In the genomic region with DNA sequence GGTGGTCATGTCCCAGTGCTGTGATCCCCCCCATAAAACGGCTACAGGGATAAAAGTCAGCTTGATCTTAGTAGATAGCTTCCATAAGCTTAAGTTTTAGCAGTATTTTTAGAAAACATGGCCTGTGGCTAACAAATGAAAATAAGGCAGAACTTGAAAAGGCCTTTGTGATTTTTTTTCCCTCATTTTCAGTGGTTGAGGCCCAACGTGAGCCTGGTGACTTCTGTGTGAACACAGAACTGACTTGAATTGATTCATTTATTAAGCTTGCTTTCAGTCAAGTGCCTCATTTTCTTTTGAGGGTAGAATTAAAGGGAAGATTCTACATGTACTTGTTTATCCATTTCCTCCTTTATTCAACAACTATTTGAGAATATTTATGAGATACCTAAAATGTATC, we compare ENCODE assay signal across 22 cellular contexts.
DNase-seq lines count a peak whose midpoint lies in the region; ATAC-seq and TF ChIP-seq lines count a peak whose summit lies in the region.
"Had no signal": no experiment of that assay in that cellular context is flagged by ENCODE, and none has a peak within 500 bp of the region (broad histone marks: within the 10 kb centered on the region; RNA-seq: fewer than 3 reads in every experiment).

No MANE protein-coding gene starts in this region.

- no peak overlapping the region for H3K4me3 ChIP-seq in RWPE2 (ENCODE audit: severe bottlenecking)
- H3K4me3 ChIP-seq: pancreas, SJCRH30, skin epidermis had no signal

- no peaks in the 10 kb centered on the region for H3K9me3 ChIP-seq in RWPE2 (ENCODE audit: severe bottlenecking)
- H3K9me3 ChIP-seq: pancreas, SJCRH30 had no signal

- H3K27ac Mint-ChIP-seq in stimulated activated effector memory CD8-positive, alpha-beta T cell treated with anti-CD3 and anti-CD28 coated beads, Interleukin-12 subunit alpha, Interleukin-12 subunit beta, amount 100 ng/mL, for 72 hours, result peak overlapping the region; percentile 51

- H3K27ac ChIP-seq in RWPE2 (ENCODE audit: poor library complexity, severe bottlenecking), result peak overlapping the region; percentile 1
- H3K27ac ChIP-seq: HL-60, pancreas, SJCRH30 had no signal

- H3K36me3 ChIP-seq in RWPE2 (ENCODE audit: low read depth), result peaks cover 96% of the 10 kb centered on the region
- H3K36me3 ChIP-seq: SJCRH30 had no signal

- H3K27me3 ChIP-seq in RWPE2 (ENCODE audit: insufficient read depth, poor library complexity, severe bottlenecking), result no peaks in the 10 kb centered on the region
- H3K27me3 ChIP-seq: pancreas, SJCRH30 had no signal

- peaks cover 60% of the 10 kb centered on the region for H3K4me1 Mint-ChIP-seq in stimulated activated effector memory CD8-positive, alpha-beta T cell treated with anti-CD3 and anti-CD28 coated beads, Interleukin-12 subunit alpha, Interleukin-12 subunit beta, amount 100 ng/mL, for 72 hours

- DNase-seq in COLO829 (ENCODE audit: low spot score) (peak; percentile 53), RWPE2 (ENCODE audit: low spot score) (no peak), globus pallidus (ENCODE audit: low spot score) (peak; percentile 12), NCI-H1105 treated with DMSO at 0.1 percent for 48 hours (lab: John Stamatoyannopoulos, UW) (no peak), NCI-H524 treated with DMSO at 0.1 percent for 48 hours (lab: John Stamatoyannopoulos, UW) (no peak), NCI-H1092 treated with DMSO at 0.1 percent for 48 hours (lab: John Stamatoyannopoulos, UW) (no peak)
- no peak for DNase-seq in stimulated activated effector memory CD8-positive, alpha-beta T cell treated with anti-CD3 and anti-CD28 coated beads, Interleukin-12 subunit alpha, Interleukin-12 subunit beta, amount 100 ng/mL, for 72 hours (ENCODE audit: low spot score in 2 of 2)
- DNase-seq: activated CD4-positive, alpha-beta T cell treated with anti-CD3 and anti-CD28 coated beads, Interleukin-2, amount 50 U/mL, for 4 hours; AML-193; DMS53; erythroblast; glutamatergic neuron; Karpas-422; NCI-H1436; NCI-H446 treated with DMSO at 0.1 percent for 48 hours; pancreas; stimulated activated naive B cell treated with anti-CD40 and anti-IgM and Interleukin-4, amounts not matched to agents 10 μg/mL and 1 μg/mL and 100 μg/mL, for 72 hours; T-helper 9 cell had no signal

- H3K4me1 ChIP-seq in RWPE2 (ENCODE audit: insufficient read depth, poor library complexity, severe bottlenecking), result peaks cover 15% of the 10 kb centered on the region
- H3K4me1 ChIP-seq: SJCRH30 had no signal

- peaks cover 99% of the 10 kb centered on the region for H3K36me3 Mint-ChIP-seq in stimulated activated effector memory CD8-positive, alpha-beta T cell treated with anti-CD3 and anti-CD28 coated beads, Interleukin-12 subunit alpha, Interleukin-12 subunit beta, amount 100 ng/mL, for 72 hours

- no peak overlapping the region for H3K4me3 Mint-ChIP-seq in stimulated activated effector memory CD8-positive, alpha-beta T cell treated with anti-CD3 and anti-CD28 coated beads, Interleukin-12 subunit alpha, Interleukin-12 subunit beta, amount 100 ng/mL, for 72 hours

- H3K9me3 Mint-ChIP-seq in stimulated activated effector memory CD8-positive, alpha-beta T cell treated with anti-CD3 and anti-CD28 coated beads, Interleukin-12 subunit alpha, Interleukin-12 subunit beta, amount 100 ng/mL, for 72 hours, result no peaks in the 10 kb centered on the region
- H3K9me3 Mint-ChIP-seq: stimulated activated naive B cell treated with anti-CD40 and anti-IgM and Interleukin-4, amounts not matched to agents 10 μg/mL and 1 μg/mL and 100 μg/mL, for 72 hours had no signal

- no peak for ATAC-seq in RWPE2 (ENCODE audit: low read depth)
- ATAC-seq in stimulated activated effector memory CD8-positive, alpha-beta T cell treated with anti-CD3 and anti-CD28 coated beads, Interleukin-12 subunit alpha, Interleukin-12 subunit beta, amount 100 ng/mL, for 72 hours, result no peak
- no peak for ATAC-seq in HG03460 (IDR thresholded peaks at IDR 0.05; ENCODE audit: unreplicated experiment)
- ATAC-seq: pancreas; stimulated activated naive B cell treated with anti-CD40 and anti-IgM and Interleukin-4, amounts not matched to agents 10 μg/mL and 1 μg/mL and 100 μg/mL, for 72 hours had no signal

- no peak for TF ChIP-seq CTCF in RWPE2 (IDR thresholded peaks at IDR 0.05; ENCODE audit: poor library complexity, severe bottlenecking)

Comparison
In these comparisons a context has a peak if more than half of its experiments do, and no peak if none do; other contexts are left out.
1. DNase-seq: peak in COLO829 (single experiment) and globus pallidus (single experiment); none in RWPE2 (single experiment), stimulated activated effector memory CD8-positive, alpha-beta T cell treated with anti-CD3 and anti-CD28 coated beads, Interleukin-12 subunit alpha, Interleukin-12 subunit beta, amount 100 ng/mL, for 72 hours (0 of 2), NCI-H1105 treated with DMSO at 0.1 percent for 48 hours (single experiment), NCI-H524 treated with DMSO at 0.1 percent for 48 hours (single experiment) and NCI-H1092 treated with DMSO at 0.1 percent for 48 hours (single experiment).